ENCODE assay signal across 13 cellular contexts in genomic region chr17:44941712-44942331, GRCh38. TPM values are rescaled to one million over a fixed set of nuclear protein-coding genes. Genes with fewer than 3 reads are reported as not detected.
DNase-seq lines count a peak whose midpoint lies in the region; ATAC-seq and TF ChIP-seq lines count a peak whose summit lies in the region.
"Had no signal": no experiment of that assay in that cellular context is flagged by ENCODE, and none has a peak within 500 bp of the region (broad histone marks: within the 10 kb centered on the region; RNA-seq: fewer than 3 reads in every experiment).

No MANE protein-coding gene starts in this region.

- no peak overlapping the region for H3K4me3 ChIP-seq in SK-N-SH (ENCODE audit: low read depth in 2 of 2, low read length in 1 of 2)
- no peak overlapping the region for H3K4me3 ChIP-seq in spleen
- H3K4me3 ChIP-seq: cardiac muscle cell had no signal

- TF ChIP-seq EP300 in SK-N-SH (IDR thresholded peaks at IDR 0.05; ENCODE audit: borderline replicate concordance in 1 of 2, low read depth in 1 of 2, low read length in 1 of 2): no peak

- H3K9me2 ChIP-seq in SK-N-SH: no peaks in the 10 kb centered on the region

- peak; percentile 56 for DNase-seq in cardiac septum (ENCODE audit: low spot score)
- no peak for DNase-seq in Right ventricle myocardium inferior (ENCODE audit: missing footprints)
- DNase-seq in SK-N-SH: peak; percentile 32
- peak; percentile 28 for DNase-seq in spleen
- DNase-seq in dermis blood vessel endothelial cell: no peak
- DNase-seq in stimulated activated CD4-positive, alpha-beta T cell treated with anti-CD3 and anti-CD28 coated beads, Interleukin-15, amount 100 ng/mL, for 24 hours: no peak
- DNase-seq: activated T-cell treated with anti-CD3 and anti-CD28 coated beads, Interleukin-2, amount 50 U/mL, for 1 hour; C1 segment of cervical spinal cord; stimulated activated CD4-positive, alpha-beta T cell treated with anti-CD3 and anti-CD28 coated beads, Interleukin-12 subunit alpha, Interleukin-12 subunit beta, amount 100 ng/mL, for 4 hours had no signal

- no peak for TF ChIP-seq POLR2A in spleen (IDR thresholded peaks at IDR 0.05)

- TF ChIP-seq CTCF in SK-N-SH (IDR thresholded peaks at IDR 0.05) (no peak), spleen (IDR thresholded peaks at IDR 0.05 in 8 of 11, conservative IDR thresholded peaks at IDR 0.05 in 3 of 11) (no peak)

- H3K4me2 ChIP-seq in SK-N-SH: no peak overlapping the region

- peaks cover 100% of the 10 kb centered on the region for H3K79me2 ChIP-seq in SK-N-SH (ENCODE audit: insufficient read depth)

- CTCF ChIA-PET in SK-N-SH (lab: Yijun Ruan, JAX): interaction anchor here (1.0 to 2.9 kb wide), 6 partner anchors 11 to 81 kb away, joined by 3 to 16 read pairs (median 6); no protein-coding TSS in a partner anchor

- no peak for TF ChIP-seq RAD21 in SK-N-SH (IDR thresholded peaks at IDR 0.05; ENCODE audit: low read length)

- H3F3A ChIP-seq in SK-N-SH (replicated peaks; ENCODE audit: insufficient read depth): peaks cover 37% of the 10 kb centered on the region

- H3K9me3 ChIP-seq in SK-N-SH: no peaks in the 10 kb centered on the region
- H3K9me3 ChIP-seq in spleen: peaks cover 0 to 10% (median 7%) of the 10 kb centered on the region in 8 donors

- POLR2A ChIA-PET in SK-N-SH (lab: Yijun Ruan, JAX): no interaction called here

- peaks cover 0 to 15% of the 10 kb centered on the region in 2 experiments; a peak in 1 of 4 replicates for H3K4me1 ChIP-seq in SK-N-SH (ENCODE audit: control insufficient read depth in 1 of 2, insufficient read depth in 2 of 2, low read depth in 1 of 2, low read length in 1 of 2)
- H3K4me1 ChIP-seq in spleen: peaks cover 0 to 8% (median 4%) of the 10 kb centered on the region in 6 donors

- ATAC-seq in Right ventricle myocardium inferior (no peak), esophagus mucosa (peak; percentile 15), HG02571 (IDR thresholded peaks at IDR 0.05; ENCODE audit: unreplicated experiment) (no peak)

- no peaks in the 10 kb centered on the region; the same call in 1 of the 2 replicates for H4K20me1 ChIP-seq in SK-N-SH (ENCODE audit: insufficient read depth)

- intact Hi-C loops in cardiac septum (cut with DNase I): no loop called here
- intact Hi-C loops in Right ventricle myocardium inferior (cut with DNase I): no loop called here
- intact Hi-C loops in spleen (cut with DNase I; ENCODE audit: low total_unique reads): no loop called here

- H3K36me3 ChIP-seq in SK-N-SH (replicated peaks in 1 of 2; ENCODE audit: control insufficient read depth in 1 of 2, insufficient read depth in 2 of 2, low read length in 1 of 2) (peaks cover 11 to 42% of the 10 kb centered on the region in 2 experiments), spleen (peaks cover 0 to 18% (median 0%) of the 10 kb centered on the region in 6 donors)
- H3K36me3 ChIP-seq: cardiac muscle cell had no signal

- peak overlapping the region; percentile 3 to 56; a peak in 2 of 4 replicates for H3K27ac ChIP-seq in SK-N-SH (ENCODE audit: low read depth in 2 of 2, low read length in 1 of 2)
- H3K27ac ChIP-seq in spleen: no peak overlapping the region
- H3K27ac ChIP-seq: cardiac muscle cell had no signal

- 69% methylated on average over 9 of the region's 9 CpGs for WGBS in SK-N-SH (ENCODE audit: low lambda C conversion rate)
- 87 to 90% (median 88%) methylated on average over 8 to 9 of the region's 9 CpGs for WGBS in spleen, 5 donors

- H3K27me3 ChIP-seq in SK-N-SH (ENCODE audit: insufficient read depth): no peaks in the 10 kb centered on the region
- peaks cover 0 to 7% (median 0%) of the 10 kb centered on the region in 7 donors for H3K27me3 ChIP-seq in spleen (replicated peaks in 1 of 7)
- H3K27me3 ChIP-seq: cardiac muscle cell had no signal

- H2AFZ ChIP-seq in SK-N-SH (ENCODE audit: low read depth): peak overlapping the region; percentile 67; the same call in 1 of the 2 replicates

- H3K9ac ChIP-seq in SK-N-SH: no peak overlapping the region

TF ChIP-seq in SK-N-SH, 30 proteins besides CTCF, POLR2A, EP300 and RAD21:
- TF ChIP-seq FOXM1 (IDR thresholded peaks at IDR 0.05; ENCODE audit: low read depth) (no peak), POLR2AphosphoS5 (IDR thresholded peaks at IDR 0.05; ENCODE audit: low read depth, low read length) (no peak), ZBTB33 (IDR thresholded peaks at IDR 0.05; ENCODE audit: borderline replicate concordance, low read depth) (no peak), ELF1 (IDR thresholded peaks at IDR 0.05) (no peak), EZH2phosphoT487 (IDR thresholded peaks at IDR 0.05; ENCODE audit: borderline replicate concordance, low read depth) (no peak), JUND (IDR thresholded peaks at IDR 0.05) (no peak), GATA2 (CRISPR knock-in tag; IDR thresholded peaks at IDR 0.05) (no peak), RFX5 (IDR thresholded peaks at IDR 0.05; ENCODE audit: low read length) (no peak), MEF2A (IDR thresholded peaks at IDR 0.05; ENCODE audit: borderline replicate concordance, low read depth) (no peak), GABPA (IDR thresholded peaks at IDR 0.05; ENCODE audit: low read depth) (no peak)
- TF ChIP-seq, protein P1, sequence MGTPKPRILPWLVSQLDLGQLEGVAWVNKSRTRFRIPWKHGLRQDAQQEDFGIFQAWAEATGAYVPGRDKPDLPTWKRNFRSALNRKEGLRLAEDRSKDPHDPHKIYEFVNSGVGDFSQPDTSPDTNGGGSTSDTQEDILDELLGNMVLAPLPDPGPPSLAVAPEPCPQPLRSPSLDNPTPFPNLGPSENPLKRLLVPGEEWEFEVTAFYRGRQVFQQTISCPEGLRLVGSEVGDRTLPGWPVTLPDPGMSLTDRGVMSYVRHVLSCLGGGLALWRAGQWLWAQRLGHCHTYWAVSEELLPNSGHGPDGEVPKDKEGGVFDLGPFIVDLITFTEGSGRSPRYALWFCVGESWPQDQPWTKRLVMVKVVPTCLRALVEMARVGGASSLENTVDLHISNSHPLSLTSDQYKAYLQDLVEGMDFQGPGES (IDR thresholded peaks at IDR 0.05; ENCODE audit: low read depth, low read length): no peak

RNA-seq across cellular contexts. Expression of gene KIF18B, which starts 5.8 kb away (rescaled TPM):
- 0.13 TPM for total RNA-seq in cardiac septum
- total RNA-seq in Right ventricle myocardium inferior: 2.5 TPM
- polyA plus RNA-seq in SK-N-SH (2012; rRNA removed): 12.6 and 14.7 TPM in 2 replicates
- polyA plus RNA-seq in SK-N-SH (2012; cell fraction: cytosol; rRNA removed): 4.0 and 7.1 TPM in 2 replicates
- polyA plus RNA-seq in SK-N-SH (2012; cell fraction: nucleus; rRNA removed): 40.0 and 52.6 TPM in 2 replicates
- total RNA-seq in esophagus mucosa: 10.4 TPM
- total RNA-seq in spleen: 1 to 10 TPM; 1.1 to 5.8 (median 4.4) TPM
- 1 to 10 TPM in 2 of 3 donors, under 1 TPM in 1; 0.26 to 1.5 (median 1.2) TPM for polyA plus RNA-seq in spleen
- 1.4 and 7.3 TPM in 2 replicates for total RNA-seq in dermis blood vessel endothelial cell
- polyA plus RNA-seq: IgD-negative memory B cell had no signal

RNA-seq across cellular contexts. Expression of gene C1QL1, which starts 26.3 kb away (rescaled TPM):
- total RNA-seq in cardiac septum: 0.97 TPM
- total RNA-seq in Right ventricle myocardium inferior: 11.3 TPM
- 5.4 and 11.9 TPM in 2 replicates for polyA plus RNA-seq in SK-N-SH (2012; rRNA removed)
- 4.7 and 10.1 TPM in 2 replicates for polyA plus RNA-seq in SK-N-SH (2012; cell fraction: cytosol; rRNA removed)
- 3.3 and 3.6 TPM in 2 replicates for polyA plus RNA-seq in SK-N-SH (2012; cell fraction: nucleus; rRNA removed)
- total RNA-seq in esophagus mucosa: 0.12 TPM
- total RNA-seq in spleen: under 1 TPM in 1 of 7 donors, not detected in 6; 0.20 TPM
- polyA plus RNA-seq in spleen: under 1 TPM in 1 of 3 donors, not detected in 2; 0.38 TPM
- total RNA-seq in dermis blood vessel endothelial cell: 0.14 TPM in 1 of 2 replicates, not detected in the other
- polyA plus RNA-seq: IgD-negative memory B cell had no signal

RNA-seq across cellular contexts. Expression of gene GFAP, which starts 26.5 kb away (rescaled TPM):
- total RNA-seq in cardiac septum (7.0 TPM), Right ventricle myocardium inferior (3.7 TPM), esophagus mucosa (not detected), spleen (1 to 10 TPM in 1 of 7 donors, under 1 TPM in 2, not detected in 4; 0.41 to 1.7 (median 0.54) TPM), dermis blood vessel endothelial cell (0.51 TPM in 1 of 2 replicates, not detected in the other)
- polyA plus RNA-seq in SK-N-SH (2012; rRNA removed) (0.48 and 0.71 TPM in 2 replicates), spleen (under 1 TPM in 2 of 3 donors, not detected in 1; 0.32 to 0.61 TPM)
- polyA plus RNA-seq in SK-N-SH (2012; cell fraction: cytosol; rRNA removed): 0.23 and 0.35 TPM in 2 replicates
- polyA plus RNA-seq in SK-N-SH (2012; cell fraction: nucleus; rRNA removed): 0.36 and 0.44 TPM in 2 replicates

RNA-seq across cellular contexts. Expression of gene EFTUD2, which starts 42.6 kb away (rescaled TPM):
- total RNA-seq in cardiac septum (62.0 TPM), Right ventricle myocardium inferior (68.1 TPM), esophagus mucosa (92.3 TPM), spleen (100 to 1,000 TPM in 6 of 7 donors, 10 to 100 TPM in 1; 77.4 to 140 (median 104) TPM), dermis blood vessel endothelial cell (154 and 298 TPM in 2 replicates)
- polyA plus RNA-seq in SK-N-SH (2012; rRNA removed) (79.9 and 82.9 TPM in 2 replicates), spleen (10 to 100 TPM; 39.0 to 44.0 (median 43.6) TPM)
- 82.5 and 121 TPM in 2 replicates for polyA plus RNA-seq in SK-N-SH (2012; cell fraction: cytosol; rRNA removed)
- 112 and 140 TPM in 2 replicates for polyA plus RNA-seq in SK-N-SH (2012; cell fraction: nucleus; rRNA removed)

Comparison
In these comparisons a context has a peak if more than half of its experiments do, and no peak if none do; other contexts are left out.
1. DNase-seq: peak in cardiac septum (single experiment), SK-N-SH (single experiment) and spleen (single experiment); none in Right ventricle myocardium inferior (single experiment), dermis blood vessel endothelial cell (single experiment) and stimulated activated CD4-positive, alpha-beta T cell treated with anti-CD3 and anti-CD28 coated beads, Interleukin-15, amount 100 ng/mL, for 24 hours (single experiment).
2. H3K27ac ChIP-seq: peak in SK-N-SH (2 of 2); none in spleen (0 of 8).